ENCODE assay signal across 7 cellular contexts in genomic region chr2:105517814-105518705, GRCh38.
A peak's percentile ranks its signal among the peaks of the same experiment; 100 is the strongest.
DNase-seq lines count a peak whose midpoint lies in the region; ATAC-seq and TF ChIP-seq lines count a peak whose summit lies in the region.

No MANE protein-coding gene starts in this region.

- ATAC-seq in GM21619 (IDR thresholded peaks at IDR 0.05; ENCODE audit: unreplicated experiment), result no peak

- H3K4me3 ChIP-seq in MG63, result no peak overlapping the region
- no peak overlapping the region for H3K4me3 ChIP-seq in breast epithelium
- H3K4me3 ChIP-seq in testis, result no peak overlapping the region

- TF ChIP-seq CTCF in breast epithelium (IDR thresholded peaks at IDR 0.05) (no peak), testis (IDR thresholded peaks at IDR 0.05) (no peak)

- no peaks in the 10 kb centered on the region for H3K27me3 ChIP-seq in MG63
- no peaks in the 10 kb centered on the region for H3K27me3 ChIP-seq in breast epithelium
- no peaks in the 10 kb centered on the region for H3K27me3 ChIP-seq in testis

- H3K9me3 ChIP-seq in MG63, result no peaks in the 10 kb centered on the region
- no peaks in the 10 kb centered on the region for H3K9me3 ChIP-seq in breast epithelium
- no peaks in the 10 kb centered on the region for H3K9me3 ChIP-seq in testis

- H3K27ac ChIP-seq in breast epithelium (peak overlapping the region; percentile 29 to 62), testis (no peak overlapping the region)

- intact Hi-C loops in breast epithelium (cut with DNase I; ENCODE audit: low total_unique reads), result no loop called here
- intact Hi-C loops in testis (cut with DNase I; ENCODE audit: low total_unique reads), result loop anchor here (5.0 kb wide), 1 partner anchor 151 kb away; no protein-coding TSS in a partner anchor

- WGBS in testis, 2 donors, result 78 to 83% methylated on average over 1 to 8 of the region's 8 CpGs

- peak; percentile 87 for DNase-seq in MG63
- DNase-seq in breast epithelium (ENCODE audit: low spot score in 2 of 2), result peak in 1 of 2 donors; percentile 62
- peak; percentile 51 for DNase-seq in hepatic stellate cell (ENCODE audit: low spot score)
- DNase-seq in testis, result peak; percentile 68
- no peak for DNase-seq in SHP77 treated with DMSO at 0.1 percent for 48 hours (lab: John Stamatoyannopoulos, UW)
- no peak for DNase-seq in RKO (ENCODE audit: low spot score)

- no peaks in the 10 kb centered on the region for H3K36me3 ChIP-seq in MG63
- no peaks in the 10 kb centered on the region for H3K36me3 ChIP-seq in breast epithelium
- no peaks in the 10 kb centered on the region for H3K36me3 ChIP-seq in testis (ENCODE audit: low read depth, missing control alignments)

- H3K4me1 ChIP-seq in breast epithelium (peaks cover 0 to 13% of the 10 kb centered on the region in 2 donors), testis (peaks cover 15% of the 10 kb centered on the region)

- TF ChIP-seq POLR2A in breast epithelium (IDR thresholded peaks at IDR 0.05) (no peak), testis (IDR thresholded peaks at IDR 0.05) (no peak)

Comparison
In these comparisons a context has a peak if more than half of its experiments do, and no peak if none do; other contexts are left out.
1. DNase-seq: peak in MG63 (single experiment), hepatic stellate cell (single experiment) and testis (single experiment); none in SHP77 treated with DMSO at 0.1 percent for 48 hours (single experiment) and RKO (single experiment).
2. H3K27ac ChIP-seq: peak in breast epithelium (2 of 2); none in testis (0 of 2).